In the genomic region with DNA sequence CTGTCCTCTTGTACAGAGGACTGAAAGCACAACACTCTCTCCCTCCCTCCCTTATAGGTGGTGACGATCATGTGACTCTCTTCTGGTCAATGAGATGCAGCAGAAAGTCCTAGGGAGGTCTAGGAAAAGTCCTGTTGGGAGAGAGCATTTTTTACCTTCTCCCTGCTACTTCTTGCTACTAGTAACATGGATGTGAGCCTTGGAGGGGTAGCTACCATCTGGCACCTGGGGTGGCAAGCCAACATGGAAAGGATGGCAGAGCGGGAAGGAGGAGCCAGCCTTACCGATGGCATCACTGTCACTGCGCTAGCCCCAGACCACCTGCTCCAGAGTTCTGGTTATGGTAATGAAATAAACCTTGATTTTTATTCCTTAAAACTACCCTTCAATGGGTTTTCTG, we compare ENCODE assay signal across 23 cellular contexts.
"Had no signal": no experiment of that assay in that cellular context is flagged by ENCODE, and none has a peak within 500 bp of the region (broad histone marks: within the 10 kb centered on the region; RNA-seq: fewer than 3 reads in every experiment).

No MANE protein-coding gene starts in this region.

- H3K27me3 Mint-ChIP-seq: activated CD4-positive, alpha-beta T cell treated with anti-CD3 and anti-CD28 coated beads, Interleukin-2, amount 10 ng/mL, durations not matched to agents 7 days and 5 days; activated naive CD4-positive, alpha-beta T cell treated with anti-CD3 and anti-CD28 coated beads, Interleukin-2, amount 10 ng/mL, durations not matched to agents 7 days and 5 days; activated naive CD8-positive, alpha-beta T cell treated with anti-CD3 and anti-CD28 coated beads for 36 hours had no signal

- H3K27me3 ChIP-seq: breast epithelium, MG63 had no signal

- H3K27ac ChIP-seq: breast epithelium had no signal

- DNase-seq: activated CD4-positive, alpha-beta memory T cell treated with anti-CD3 and anti-CD28 coated beads for 36 hours; activated CD4-positive, alpha-beta T cell treated with anti-CD3 and anti-CD28 coated beads, Interleukin-2, amount 10 ng/mL, durations not matched to agents 7 days and 5 days; activated CD4-positive, CD25-positive, alpha-beta regulatory T cell; activated CD8-positive, alpha-beta memory T cell treated with anti-CD3 and anti-CD28 coated beads for 24 hours; activated gamma-delta T cell treated with Interleukin-2 at 50 U/mL for 16 hours; activated naive CD4-positive, alpha-beta T cell treated with anti-CD3 and anti-CD28 coated beads, Interleukin-2, amount 10 ng/mL, durations not matched to agents 7 days and 5 days; activated naive CD8-positive, alpha-beta T cell treated with anti-CD3 and anti-CD28 coated beads for 36 hours; activated T-cell treated with anti-CD3 and anti-CD28 coated beads, Interleukin-2, amount 50 U/mL, for 48 hours; anterior cingulate cortex; KBM-7; MG63; NCI-H1105; NCI-H1436; NCI-H1694 treated with DMSO at 0.1 percent for 48 hours; NCI-H2029 treated with DMSO at 0.1 percent for 48 hours; NCI-H345; NCI-H510A treated with DMSO at 0.1 percent for 48 hours; NCI-H69; PC-3; SHP77 treated with DMSO at 0.1 percent for 48 hours had no signal

- H3K9me3 ChIP-seq: breast epithelium, MG63 had no signal

- H3K4me1 ChIP-seq: breast epithelium had no signal

- H3K4me3 ChIP-seq: breast epithelium, MG63 had no signal

- H3K36me3 ChIP-seq: breast epithelium, MG63 had no signal

- H3K27ac Mint-ChIP-seq: activated CD4-positive, alpha-beta memory T cell treated with anti-CD3 and anti-CD28 coated beads for 36 hours; activated CD4-positive, alpha-beta T cell treated with anti-CD3 and anti-CD28 coated beads, Interleukin-2, amount 10 ng/mL, durations not matched to agents 7 days and 5 days; activated naive CD4-positive, alpha-beta T cell treated with anti-CD3 and anti-CD28 coated beads, Interleukin-2, amount 10 ng/mL, durations not matched to agents 7 days and 5 days; activated naive CD8-positive, alpha-beta T cell treated with anti-CD3 and anti-CD28 coated beads for 36 hours; activated T-helper 2 cell treated with anti-CD3 and anti-CD28 coated beads, Interferon-gamma antibody, Interleukin-2, Interleukin-4, amounts not matched to agents 10 μg/mL and 5 μg/mL and 100 μg/mL, durations not matched to agents 14 hours and 24 hours and 36 hours; T-helper 1 cell treated with Interleukin-12 subunit alpha and Interleukin-12 subunit beta and Interleukin-4 antibody, amounts not matched to agents 30 μg/mL and 1 μg/mL, for 36 hours had no signal

- H3K4me3 Mint-ChIP-seq: activated CD4-positive, alpha-beta memory T cell treated with anti-CD3 and anti-CD28 coated beads for 36 hours; activated CD4-positive, alpha-beta T cell treated with anti-CD3 and anti-CD28 coated beads, Interleukin-2, amount 10 ng/mL, durations not matched to agents 7 days and 5 days; activated naive CD4-positive, alpha-beta T cell treated with anti-CD3 and anti-CD28 coated beads, Interleukin-2, amount 10 ng/mL, durations not matched to agents 7 days and 5 days; activated naive CD8-positive, alpha-beta T cell treated with anti-CD3 and anti-CD28 coated beads for 36 hours; T-helper 1 cell treated with Interleukin-12 subunit alpha and Interleukin-12 subunit beta and Interleukin-4 antibody, amounts not matched to agents 30 μg/mL and 1 μg/mL, for 36 hours had no signal
